In the genomic region with DNA sequence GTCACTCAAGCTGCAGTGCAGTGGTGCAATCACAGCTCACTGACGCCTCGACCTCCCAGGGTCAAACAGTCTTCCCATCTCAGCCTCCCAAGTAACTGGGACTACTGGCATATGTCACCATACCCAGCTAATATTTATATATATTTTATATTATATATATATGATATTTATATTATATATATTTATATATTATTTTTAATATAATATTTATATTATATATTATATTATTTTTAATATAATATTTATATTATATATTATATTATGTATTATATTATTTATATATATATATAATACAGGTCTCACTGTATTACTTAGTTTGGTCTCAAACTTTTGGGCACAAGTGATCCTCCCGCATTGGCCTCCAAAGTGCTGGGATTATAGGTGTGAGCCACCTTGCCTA, we compare ENCODE assay signal across 24 cellular contexts. TPM values are rescaled to one million over a fixed set of nuclear protein-coding genes. Genes with fewer than 3 reads are reported as not detected.
DNase-seq lines count a peak whose midpoint lies in the region; ATAC-seq, FAIRE-seq and TF ChIP-seq lines count a peak whose summit lies in the region.
"Had no signal": no experiment of that assay in that cellular context is flagged by ENCODE, and none has a peak within 500 bp of the region (broad histone marks: within the 10 kb centered on the region; RNA-seq: fewer than 3 reads in every experiment).

No MANE protein-coding gene starts in this region.

- H3K27me3 ChIP-seq in HUES64 (ENCODE audit: insufficient read depth, low read length), result no peaks in the 10 kb centered on the region
- no peaks in the 10 kb centered on the region for H3K27me3 ChIP-seq in endodermal cell (ENCODE audit: control insufficient read depth, insufficient read depth, low read length, poor library complexity, severe bottlenecking)
- H3K27me3 ChIP-seq in neural progenitor cell, result no peaks in the 10 kb centered on the region
- H3K27me3 ChIP-seq in PC-9 (ENCODE audit: insufficient read depth, low read depth), result no peaks in the 10 kb centered on the region; the same call in 1 of the 2 replicates

- no peak overlapping the region for H3K4me2 ChIP-seq in neural progenitor cell
- no peak overlapping the region for H3K4me2 ChIP-seq in PC-9
- H3K4me2 ChIP-seq: KMS-11 had no signal

- peak; percentile 95 for FAIRE-seq in A204.1 (lab: Jason Lieb, UNC)
- FAIRE-seq: GM12892, HTR-8/SVneo had no signal

- 0 out of 2 replicates have a peak overlapping the region, but pooled peaks have one; percentile 3 for H3K4me3 ChIP-seq in HUES64 (ENCODE audit: low read length)
- H3K4me3 ChIP-seq in endodermal cell (ENCODE audit: low read length), result peak overlapping the region; percentile 94
- peak overlapping the region; percentile 22 for H3K4me3 ChIP-seq in neural progenitor cell
- no peak overlapping the region for H3K4me3 ChIP-seq in PC-9
- H3K4me3 ChIP-seq: HAP-1 had no signal

- 97% methylated on average over 3 of the region's 3 CpGs for WGBS in HUES64
- WGBS in endodermal cell (ENCODE audit: insufficient coverage in 1 of 2, insufficient read length in 1 of 2), 2 experiments, result 100% methylated on average over 3 of the region's 3 CpGs; no CpG with 5 or more reads in 1 of the 2 experiments

- BruUV-seq in PC-9 (replicated peaks; lab: Mats Ljungman, UMichigan), result no TSS peak

- no peak overlapping the region for H2AFZ ChIP-seq in neural progenitor cell (replicated peaks)
- no peak overlapping the region for H2AFZ ChIP-seq in PC-9

- H3F3A ChIP-seq in neural progenitor cell (ENCODE audit: low read depth), result no peaks in the 10 kb centered on the region
- no peaks in the 10 kb centered on the region for H3F3A ChIP-seq in PC-9 (ENCODE audit: insufficient read depth, low read depth)

- POLR2A ChIA-PET in PC-9 (lab: Charles Lee; ENCODE audit: unreplicated experiment), result no interaction called here

- H3K27ac ChIP-seq in HUES64 (ENCODE audit: low read depth, low read length) (no peak overlapping the region), endodermal cell (ENCODE audit: low read depth, low read length) (no peak overlapping the region), neural progenitor cell (no peak overlapping the region), PC-9 (no peak overlapping the region)
- H3K27ac ChIP-seq: KMS-11 had no signal

- H3K27ac Mint-ChIP-seq in endodermal cell (no peak overlapping the region), neural progenitor cell (no peak overlapping the region)
- H3K27ac Mint-ChIP-seq: CD4-positive, alpha-beta memory T cell; HFFc6 had no signal

- CTCF ChIA-PET in PC-9 (lab: Charles Lee), result no interaction called here

- H4K20me1 ChIP-seq in neural progenitor cell (ENCODE audit: low read depth) (no peaks in the 10 kb centered on the region), PC-9 (ENCODE audit: insufficient read depth) (no peaks in the 10 kb centered on the region)

- H3K9me3 Mint-ChIP-seq in endodermal cell, result peaks cover 97% of the 10 kb centered on the region
- H3K9me3 Mint-ChIP-seq in neural progenitor cell, result peaks cover 94% of the 10 kb centered on the region

- ATAC-seq in GM18498 (IDR thresholded peaks at IDR 0.05; ENCODE audit: unreplicated experiment), result no peak

- no peaks in the 10 kb centered on the region for H3K9me2 ChIP-seq in PC-9 (ENCODE audit: insufficient read depth)

- H3K4me1 Mint-ChIP-seq in endodermal cell, result no peaks in the 10 kb centered on the region
- H3K4me1 Mint-ChIP-seq in neural progenitor cell, result no peaks in the 10 kb centered on the region

- H3K4me1 ChIP-seq in HUES64 (ENCODE audit: insufficient read depth, low read length), result no peaks in the 10 kb centered on the region
- H3K4me1 ChIP-seq in endodermal cell (ENCODE audit: control insufficient read depth, insufficient read depth, low read length), result no peaks in the 10 kb centered on the region
- H3K4me1 ChIP-seq in neural progenitor cell, result no peaks in the 10 kb centered on the region
- H3K4me1 ChIP-seq in PC-9 (replicated peaks; ENCODE audit: insufficient read depth), result no peaks in the 10 kb centered on the region
- H3K4me1 ChIP-seq: HAP-1 had no signal

- H3K9me3 ChIP-seq in HUES64 (ENCODE audit: insufficient read depth, low read depth, low read length) (peaks cover 97% of the 10 kb centered on the region), endodermal cell (ENCODE audit: control insufficient read depth, low read length) (peaks cover 99% of the 10 kb centered on the region), neural progenitor cell (ENCODE audit: low read depth) (peaks cover 97% of the 10 kb centered on the region), PC-9 (ENCODE audit: insufficient read depth, low read depth) (peaks cover 72% of the 10 kb centered on the region)

- TF ChIP-seq CTCF in endodermal cell (conservative IDR thresholded peaks at IDR 0.05), result no peak
- no peak for TF ChIP-seq CTCF in neural progenitor cell (IDR thresholded peaks at IDR 0.05)
- TF ChIP-seq CTCF in PC-9 (conservative IDR thresholded peaks at IDR 0.05), result no peak

- intact Hi-C loops in PC-9 (cut with micrococcal nuclease; ENCODE audit: unreplicated experiment), result no loop called here

- H3K27me3 Mint-ChIP-seq in endodermal cell (ENCODE audit: insufficient read depth), result no peaks in the 10 kb centered on the region
- H3K27me3 Mint-ChIP-seq in neural progenitor cell (ENCODE audit: insufficient read depth, low read depth), result peaks cover 3% of the 10 kb centered on the region
- H3K27me3 Mint-ChIP-seq: CD4-positive, alpha-beta memory T cell had no signal

- H3K36me3 Mint-ChIP-seq in endodermal cell (ENCODE audit: low read depth) (peaks cover 98% of the 10 kb centered on the region), neural progenitor cell (peaks cover 92% of the 10 kb centered on the region)

- H3K36me3 ChIP-seq in HUES64 (ENCODE audit: insufficient read depth, low read length) (peaks cover 98% of the 10 kb centered on the region), endodermal cell (ENCODE audit: control insufficient read depth, insufficient read depth, low read length) (peaks cover 98% of the 10 kb centered on the region), neural progenitor cell (peaks cover 94% of the 10 kb centered on the region), PC-9 (ENCODE audit: low read depth) (peaks cover 88% of the 10 kb centered on the region)

- no peak overlapping the region for H3K9ac ChIP-seq in HUES64 (ENCODE audit: low read depth, low read length)
- no peak overlapping the region for H3K9ac ChIP-seq in endodermal cell (ENCODE audit: extremely low read depth, low read length, poor library complexity, severe bottlenecking)
- H3K9ac ChIP-seq in neural progenitor cell, result no peak overlapping the region
- H3K9ac ChIP-seq: KMS-11 had no signal

- H3K79me2 ChIP-seq in neural progenitor cell (ENCODE audit: low read depth) (peaks cover 61% of the 10 kb centered on the region), PC-9 (ENCODE audit: low read depth) (no peaks in the 10 kb centered on the region)

- H3K4me3 Mint-ChIP-seq in endodermal cell (no peak overlapping the region), neural progenitor cell (no peak overlapping the region)
- H3K4me3 Mint-ChIP-seq: HFFc6 had no signal

- DNase-seq in endodermal cell, result no peak
- DNase-seq in neural progenitor cell (ENCODE audit: low spot score), result no peak
- DNase-seq in PC-9, result no peak
- no peak for DNase-seq in dedifferentiated amniotic fluid mesenchymal stem cell (ENCODE audit: extremely low spot score)
- DNase-seq: C1 segment of cervical spinal cord; CD4-positive, alpha-beta memory T cell; COR-L47; GF-D8; GOT3; HFFc6; IMR-90; MM.1S; NCI-H2029; NCI-H446; NCI-H524 treated with DMSO at 0.1 percent for 48 hours; NCI-H774; Right ventricle myocardium superior had no signal

RNA-seq across cellular contexts. Expression of a gene that starts 9.4 kb away (rescaled TPM):
- 19.5 TPM for polyA plus RNA-seq in HUES64 (2013, experiment 1 of 2)
- polyA plus RNA-seq in HUES64 (2013, experiment 2 of 2), result 21.9 TPM
- 10 to 100 TPM; 50.2 to 52.6 TPM for total RNA-seq in endodermal cell
- 37.3 TPM for polyA plus RNA-seq in endodermal cell (2013, experiment 1 of 2)
- 34.0 TPM for polyA plus RNA-seq in endodermal cell (2013, experiment 2 of 2)
- 65.3 and 99.2 TPM in 2 replicates for total RNA-seq in neural progenitor cell (ENCODE audit: low replicate concordance)
- 16.2 and 18.0 TPM in 2 replicates for total RNA-seq in PC-9 (2021)

RNA-seq across cellular contexts. Expression of a gene that starts 34.0 kb away (rescaled TPM):
- 12.6 TPM for polyA plus RNA-seq in HUES64 (2013, experiment 1 of 2)
- 14.5 TPM for polyA plus RNA-seq in HUES64 (2013, experiment 2 of 2)
- total RNA-seq in endodermal cell (10 to 100 TPM; 19.0 to 20.9 TPM), neural progenitor cell (ENCODE audit: low replicate concordance) (24.4 and 35.3 TPM in 2 replicates), PC-9 (2021) (10.2 and 11.1 TPM in 2 replicates)
- polyA plus RNA-seq in endodermal cell (2013, experiment 1 of 2), result 20.3 TPM
- 23.4 TPM for polyA plus RNA-seq in endodermal cell (2013, experiment 2 of 2)
